ENCODE assay signal across 29 cellular contexts in genomic region chr21:14962217-14962616, GRCh38.
"Had no signal": no experiment of that assay in that cellular context is flagged by ENCODE, and none has a peak within 500 bp of the region (broad histone marks: within the 10 kb centered on the region; RNA-seq: fewer than 3 reads in every experiment).

No MANE protein-coding gene starts in this region.

- H3K4me3 Mint-ChIP-seq: activated CD4-positive, alpha-beta T cell treated with anti-CD3 and anti-CD28 coated beads, Interleukin-2, amount 10 ng/mL, durations not matched to agents 24 days and 14 days; activated CD8-positive, alpha-beta T cell treated with anti-CD3 and anti-CD28 coated beads for 36 hours; activated naive CD8-positive, alpha-beta T cell; activated T-cell treated with anti-CD3 and anti-CD28 coated beads, Interleukin-2, amount 50 U/mL, for 72 hours; activated T-helper 17 cell treated with anti-CD3 and anti-CD28 coated beads, Interleukin-2, amount 50 U/mL, for 72 hours; T-helper 1 cell treated with Interleukin-12 subunit alpha and Interleukin-12 subunit beta and Interleukin-4 antibody, amounts not matched to agents 30 μg/mL and 1 μg/mL, for 36 hours; T-helper 2 cell treated with Interferon-gamma antibody and Interleukin-4, amounts not matched to agents 5 μg/mL and 100 μg/mL, for 36 hours had no signal

- H3K36me3 ChIP-seq: breast epithelium had no signal

- H3K27me3 ChIP-seq: body of pancreas, breast epithelium, Peyer's patch, SJSA1 had no signal

- H3K4me1 ChIP-seq: body of pancreas, breast epithelium, Peyer's patch had no signal

- DNase-seq: activated CD4-positive, alpha-beta T cell treated with anti-CD3 and anti-CD28 coated beads, Interleukin-2, amount 10 ng/mL, durations not matched to agents 24 days and 14 days; activated CD4-positive, alpha-beta T cell treated with anti-CD3 and anti-CD28 coated beads, Interleukin-2, amount 50 U/mL, for 4 hours; activated CD8-positive, alpha-beta T cell treated with anti-CD3 and anti-CD28 coated beads for 36 hours; activated gamma-delta T cell; activated naive CD4-positive, alpha-beta T cell treated with Interleukin-2 at 50 U/mL for 16 hours; activated T-cell treated with anti-CD3 and anti-CD28 coated beads, Interleukin-2, amount 50 U/mL, for 1 hour; activated T-cell treated with anti-CD3 and anti-CD28 coated beads, Interleukin-2, amount 50 U/mL, for 72 hours; body of pancreas; Karpas-422; KBM-7; NCI-H1048; NCI-H1105 treated with DMSO at 0.1 percent for 48 hours; NCI-H1436 treated with DMSO at 0.1 percent for 48 hours; NCI-H1694 treated with DMSO at 0.1 percent for 48 hours; NCI-H2029; NCI-H345; NCI-H524 treated with DMSO at 0.1 percent for 48 hours; NK-92 treated with Interleukin-12 subunit alpha and Interleukin-12 subunit beta, amount 100 ng/mL, for 24 hours; PC-3; Peyer's patch; RPMI8226; SHP77 treated with DMSO at 0.1 percent for 48 hours; SK-N-SH had no signal

- H3K4me1 Mint-ChIP-seq: activated CD4-positive, alpha-beta T cell treated with anti-CD3 and anti-CD28 coated beads, Interleukin-2, amount 10 ng/mL, durations not matched to agents 24 days and 14 days had no signal

- H3K9me3 Mint-ChIP-seq: activated T-cell treated with anti-CD3 and anti-CD28 coated beads, Interleukin-2, amount 50 U/mL, for 72 hours; activated T-helper 17 cell treated with anti-CD3 and anti-CD28 coated beads, Interleukin-2, amount 50 U/mL, for 72 hours; T-helper 1 cell treated with Interleukin-12 subunit alpha and Interleukin-12 subunit beta and Interleukin-4 antibody, amounts not matched to agents 30 μg/mL and 1 μg/mL, for 36 hours; T-helper 2 cell treated with Interferon-gamma antibody and Interleukin-4, amounts not matched to agents 5 μg/mL and 100 μg/mL, for 36 hours had no signal

- H3K27me3 Mint-ChIP-seq: activated CD4-positive, alpha-beta T cell treated with anti-CD3 and anti-CD28 coated beads, Interleukin-2, amount 10 ng/mL, durations not matched to agents 24 days and 14 days; activated CD8-positive, alpha-beta T cell treated with anti-CD3 and anti-CD28 coated beads for 36 hours; activated naive CD8-positive, alpha-beta T cell; activated T-helper 17 cell treated with anti-CD3 and anti-CD28 coated beads, Interleukin-2, amount 50 U/mL, for 72 hours had no signal

- H3K4me3 ChIP-seq: body of pancreas, breast epithelium, Peyer's patch, SJSA1 had no signal

- ATAC-seq: activated CD8-positive, alpha-beta T cell treated with anti-CD3 and anti-CD28 coated beads for 36 hours; activated T-cell treated with anti-CD3 and anti-CD28 coated beads, Interleukin-2, amount 50 U/mL, for 72 hours; activated T-helper 17 cell treated with anti-CD3 and anti-CD28 coated beads, Interleukin-2, amount 50 U/mL, for 72 hours; body of pancreas; PC-3 had no signal

- H3K27ac ChIP-seq: body of pancreas, breast epithelium, Peyer's patch, SJSA1 had no signal

- H3K9me3 ChIP-seq: body of pancreas, breast epithelium, Peyer's patch, SJSA1, SK-N-SH had no signal

- H3K4me2 ChIP-seq: SK-N-SH had no signal

- H3K9ac ChIP-seq: SK-N-SH had no signal

- H3K27ac Mint-ChIP-seq: activated CD4-positive, alpha-beta T cell treated with anti-CD3 and anti-CD28 coated beads, Interleukin-2, amount 10 ng/mL, durations not matched to agents 24 days and 14 days; activated CD8-positive, alpha-beta T cell treated with anti-CD3 and anti-CD28 coated beads for 36 hours; activated naive CD8-positive, alpha-beta T cell; activated T-cell treated with anti-CD3 and anti-CD28 coated beads, Interleukin-2, amount 50 U/mL, for 72 hours; activated T-helper 17 cell treated with anti-CD3 and anti-CD28 coated beads, Interleukin-2, amount 50 U/mL, for 72 hours; T-helper 1 cell treated with Interleukin-12 subunit alpha and Interleukin-12 subunit beta and Interleukin-4 antibody, amounts not matched to agents 30 μg/mL and 1 μg/mL, for 36 hours; T-helper 2 cell treated with Interferon-gamma antibody and Interleukin-4, amounts not matched to agents 5 μg/mL and 100 μg/mL, for 36 hours had no signal
